30 cellular contexts compared by ENCODE assay signal in genomic region chr4:124401611-124402010, GRCh38.
"Had no signal": no experiment of that assay in that cellular context is flagged by ENCODE, and none has a peak within 500 bp of the region (broad histone marks: within the 10 kb centered on the region; RNA-seq: fewer than 3 reads in every experiment).

No MANE protein-coding gene starts in this region.

- H3K27ac ChIP-seq: neural progenitor cell, ovary, parathyroid adenoma, prostate gland, right lobe of liver, sigmoid colon, spleen, suprapubic skin, testis, tibial artery, transverse colon, upper lobe of right lung, uterus had no signal

- H3K4me1 ChIP-seq: neural progenitor cell, parathyroid adenoma, prostate gland, right lobe of liver, sigmoid colon, spleen, suprapubic skin, testis, tibial artery, transverse colon, upper lobe of right lung, uterus had no signal

- DNase-seq: naive thymus-derived CD4-positive, alpha-beta T cell; natural killer cell; occipital lobe; ovary; right cardiac atrium; right lobe of liver; sigmoid colon; spleen; stimulated activated CD4-positive, alpha-beta T cell treated with anti-CD3 and anti-CD28 coated beads, Interleukin-12 subunit alpha, Interleukin-12 subunit beta, amount 100 ng/mL, for 4 hours; stimulated activated CD4-positive, alpha-beta T cell treated with anti-CD3 and anti-CD28 coated beads, Interleukin-1b, Interleukin-23, amount 100 ng/mL, for 48 hours; stimulated activated CD4-positive, alpha-beta T cell treated with anti-CD3 and anti-CD28 coated beads, Interleukin-4, amount 100 ng/mL, for 1 hour; stimulated activated CD4-positive, alpha-beta T cell treated with anti-CD3 and anti-CD28 coated beads, Interleukin-4, amount 100 ng/mL, for 4 hours; stimulated activated CD8-positive, alpha-beta memory T cell treated with anti-CD3 and anti-CD28 coated beads, Interleukin-4, amount 100 ng/mL, for 48 hours; stimulated activated naive CD4-positive, alpha-beta T cell; stimulated activated naive CD8-positive, alpha-beta T cell treated with anti-CD3 and anti-CD28 coated beads, Interleukin-15, amount 100 ng/mL, for 72 hours; stimulated activated naive CD8-positive, alpha-beta T cell treated with anti-CD3 and anti-CD28 coated beads, Interleukin-15, Interleukin-2, amounts not matched to agents 100 U/mL and 50 U/mL, for 24 hours; substantia nigra; testis; tibial artery; transverse colon; upper lobe of right lung; uterus had no signal

- H3K27ac Mint-ChIP-seq: naive thymus-derived CD4-positive, alpha-beta T cell; natural killer cell; nephron; neural progenitor cell; stimulated activated memory B cell treated with anti-CD40 and anti-IgM and Interleukin-4, amounts not matched to agents 10 μg/mL and 1 μg/mL and 100 μg/mL, for 72 hours; stimulated activated naive CD8-positive, alpha-beta T cell treated with anti-CD3 and anti-CD28 coated beads, Interleukin-15, amount 100 ng/mL, for 72 hours; type B pancreatic cell had no signal

- H3K9me3 ChIP-seq: ovary, prostate gland, right lobe of liver, sigmoid colon, spleen, suprapubic skin, testis, tibial artery, transverse colon, upper lobe of right lung, uterus had no signal

- H2AFZ ChIP-seq: parathyroid adenoma had no signal

- H3K4me3 Mint-ChIP-seq: naive thymus-derived CD4-positive, alpha-beta T cell; natural killer cell; nephron; neural progenitor cell; stimulated activated memory B cell treated with anti-CD40 and anti-IgM and Interleukin-4, amounts not matched to agents 10 μg/mL and 1 μg/mL and 100 μg/mL, for 72 hours; stimulated activated naive CD8-positive, alpha-beta T cell treated with anti-CD3 and anti-CD28 coated beads, Interleukin-15, amount 100 ng/mL, for 72 hours; type B pancreatic cell had no signal

- H3K4me1 Mint-ChIP-seq: naive thymus-derived CD4-positive, alpha-beta T cell; natural killer cell; nephron; neural progenitor cell; stimulated activated memory B cell treated with anti-CD40 and anti-IgM and Interleukin-4, amounts not matched to agents 10 μg/mL and 1 μg/mL and 100 μg/mL, for 72 hours; stimulated activated naive CD8-positive, alpha-beta T cell treated with anti-CD3 and anti-CD28 coated beads, Interleukin-15, amount 100 ng/mL, for 72 hours had no signal

- H3K79me2 ChIP-seq: parathyroid adenoma had no signal

- H3K4me2 ChIP-seq: neural progenitor cell, smooth muscle cell had no signal

- H3K27me3 ChIP-seq: neural progenitor cell, ovary, right lobe of liver, sigmoid colon, spleen, suprapubic skin, testis, tibial artery, transverse colon, upper lobe of right lung had no signal

- H3K27me3 Mint-ChIP-seq: naive thymus-derived CD4-positive, alpha-beta T cell; stimulated activated memory B cell treated with anti-CD40 and anti-IgM and Interleukin-4, amounts not matched to agents 10 μg/mL and 1 μg/mL and 100 μg/mL, for 72 hours; stimulated activated naive CD8-positive, alpha-beta T cell treated with anti-CD3 and anti-CD28 coated beads, Interleukin-15, amount 100 ng/mL, for 72 hours; type B pancreatic cell had no signal

- H3K36me3 Mint-ChIP-seq: naive thymus-derived CD4-positive, alpha-beta T cell; natural killer cell; neural progenitor cell; stimulated activated memory B cell treated with anti-CD40 and anti-IgM and Interleukin-4, amounts not matched to agents 10 μg/mL and 1 μg/mL and 100 μg/mL, for 72 hours; type B pancreatic cell had no signal

- ATAC-seq: naive thymus-derived CD4-positive, alpha-beta T cell; natural killer cell; right lobe of liver; stimulated activated memory B cell treated with anti-CD40 and anti-IgM and Interleukin-4, amounts not matched to agents 10 μg/mL and 1 μg/mL and 100 μg/mL, for 72 hours; stimulated activated naive CD8-positive, alpha-beta T cell treated with anti-CD3 and anti-CD28 coated beads, Interleukin-15, amount 100 ng/mL, for 72 hours; stimulated activated naive CD8-positive, alpha-beta T cell treated with anti-CD3 and anti-CD28 coated beads, Interleukin-15, Interleukin-2, amounts not matched to agents 100 U/mL and 50 U/mL, for 24 hours; upper lobe of right lung had no signal

- H3K9ac ChIP-seq: neural progenitor cell, parathyroid adenoma had no signal

- H3K4me3 ChIP-seq: neural progenitor cell, ovary, prostate gland, right lobe of liver, sigmoid colon, smooth muscle cell, spleen, suprapubic skin, testis, tibial artery, transverse colon, upper lobe of right lung, uterus had no signal
